Comparison of ENCODE assay signal across 1 cellular context in genomic region chr10:64502936-64503335, GRCh38.
TF ChIP-seq lines count a peak whose summit lies in the region.

No MANE protein-coding gene starts in this region.

TF ChIP-seq in HepG2, 621 proteins besides CTCF, POLR2A, EP300 and RAD21 (continued from another document):
- TF ChIP-seq ZBTB40 (IDR thresholded peaks at IDR 0.05) (peak; percentile 67; the same call in 1 of the 2 replicates), ZBTB40 (CRISPR knock-in tag; IDR thresholded peaks at IDR 0.05) (no peak)
